ENCODE assay signal across 15 cellular contexts in genomic region chr7:73809454-73810090, GRCh38. TPM values are rescaled to one million over a fixed set of nuclear protein-coding genes. Genes with fewer than 3 reads are reported as not detected.
DNase-seq lines count a peak whose midpoint lies in the region; ATAC-seq, FAIRE-seq and TF ChIP-seq lines count a peak whose summit lies in the region.
"Had no signal": no experiment of that assay in that cellular context is flagged by ENCODE, and none has a peak within 500 bp of the region (broad histone marks: within the 10 kb centered on the region; RNA-seq: fewer than 3 reads in every experiment).

No MANE protein-coding gene starts in this region.

- dilution Hi-C loops in keratinocyte (cut with MboI; ENCODE audit: extremely low pct_ligation_motif_present, low sequenced_read_pairs), result no loop called here

- H3K9ac ChIP-seq in keratinocyte (ENCODE audit: control insufficient read depth, extremely low read depth, insufficient read depth, low read length), result no peak overlapping the region

- TF ChIP-seq EP300 in suprapubic skin (IDR thresholded peaks at IDR 0.05), result no peak

- H3K27me3 ChIP-seq in keratinocyte (ENCODE audit: control insufficient read depth, extremely low read depth, insufficient read depth, low read length) (no peaks in the 10 kb centered on the region), suprapubic skin (peaks cover 3% of the 10 kb centered on the region)

- H3K4me2 ChIP-seq in keratinocyte (ENCODE audit: control insufficient read depth, extremely low read depth, insufficient read depth, low read depth, low read length), result peak overlapping the region; percentile 51

- H3K36me3 ChIP-seq in keratinocyte (ENCODE audit: control insufficient read depth in 2 of 2, extremely low read depth in 1 of 2, insufficient read depth in 2 of 2, low read length in 2 of 2) (no peaks in the 10 kb centered on the region), suprapubic skin (no peaks in the 10 kb centered on the region)

- no peaks in the 10 kb centered on the region for H3K9me1 ChIP-seq in keratinocyte (ENCODE audit: control insufficient read depth, extremely low read depth, insufficient read depth, low read length)

- H3K27ac ChIP-seq in keratinocyte (ENCODE audit: control insufficient read depth, insufficient read depth, low read length) (no peak overlapping the region), suprapubic skin (no peak overlapping the region)

- H2AFZ ChIP-seq in keratinocyte (ENCODE audit: control insufficient read depth, low read length), result peak overlapping the region; percentile 84

- DNase-seq in HT-29 (ENCODE audit: low spot score) (peak; percentile 68), T1000 (lab: John Stamatoyannopoulos, UW) (peak; percentile 1), keratinocyte (ENCODE audit: low read depth, low spot score) (no peak), suprapubic skin (ENCODE audit: low spot score in 2 of 2) (peak; percentile 67 to 76), NCI-H524 treated with DMSO at 0.1 percent for 48 hours (lab: John Stamatoyannopoulos, UW) (no peak), dedifferentiated amniotic fluid mesenchymal stem cell (ENCODE audit: extremely low spot score) (no peak)
- no peak for DNase-seq in stimulated activated CD4-positive, alpha-beta T cell treated with anti-CD3 and anti-CD28 coated beads, Interleukin-4, amount 100 ng/mL, for 24 hours
- DNase-seq: activated CD4-positive, alpha-beta T cell treated with anti-CD3 and anti-CD28 coated beads for 36 hours; activated T-cell treated with anti-CD3 and anti-CD28 coated beads, Interleukin-2, amount 50 U/mL, for 24 hours; C1 segment of cervical spinal cord; naive thymus-derived CD4-positive, alpha-beta T cell; stimulated activated naive CD4-positive, alpha-beta T cell treated with Interleukin-2 at 50 U/mL for 16 hours; T-helper 1 cell had no signal

- FAIRE-seq in keratinocyte (lab: Jason Lieb, UNC), result no peak

- H3K4me1 ChIP-seq in keratinocyte (ENCODE audit: control insufficient read depth, extremely low read depth, insufficient read depth, low read length), result peaks cover 6% of the 10 kb centered on the region
- no peaks in the 10 kb centered on the region for H3K4me1 ChIP-seq in suprapubic skin

- TF ChIP-seq POLR2A in suprapubic skin (IDR thresholded peaks at IDR 0.05), result no peak

- H3K9me3 ChIP-seq in keratinocyte (ENCODE audit: control insufficient read depth, low read depth, low read length) (no peaks in the 10 kb centered on the region), suprapubic skin (no peaks in the 10 kb centered on the region)

- no peaks in the 10 kb centered on the region for H3K79me2 ChIP-seq in keratinocyte (ENCODE audit: control insufficient read depth, insufficient read depth, low read length)

- H3K4me3 ChIP-seq in keratinocyte (ENCODE audit: control insufficient read depth in 2 of 3, extremely low read depth in 1 of 3, insufficient read depth in 2 of 3, low read depth in 1 of 3, low read length in 3 of 3), result no peak overlapping the region
- no peak overlapping the region for H3K4me3 ChIP-seq in suprapubic skin

- 50% methylated on average over 14 of the region's 21 CpGs for WGBS in suprapubic skin

- TF ChIP-seq CTCF in keratinocyte (optimal IDR thresholded peaks at IDR 0.05 in 1 of 3, IDR thresholded peaks at IDR 0.05 in 1 of 3, conservative IDR thresholded peaks at IDR 0.05 in 1 of 3; ENCODE audit: extremely low read depth in 1 of 3, insufficient read depth in 2 of 3, low read length in 3 of 3), result no peak
- TF ChIP-seq CTCF in suprapubic skin (IDR thresholded peaks at IDR 0.05), result no peak

- ATAC-seq in HG02759 (IDR thresholded peaks at IDR 0.05; ENCODE audit: unreplicated experiment), result no peak
- ATAC-seq: activated CD4-positive, alpha-beta T cell treated with anti-CD3 and anti-CD28 coated beads for 36 hours; naive thymus-derived CD4-positive, alpha-beta T cell had no signal

- no peaks in the 10 kb centered on the region for H4K20me1 ChIP-seq in keratinocyte (ENCODE audit: control insufficient read depth, extremely low read depth, insufficient read depth, low read length)

RNA-seq across cellular contexts. Expression of gene CLDN4, which starts 21.2 kb away (rescaled TPM):
- total RNA-seq in HT-29 (2014; rRNA removed; shearing (Covaris generic)), result 1,331 and 1,483 TPM in 2 replicates
- polyA plus RNA-seq in keratinocyte, result 7.2 to 14.8 TPM (median 13.7 TPM) in 3 replicates
- polyA plus RNA-seq in keratinocyte (2011; ENCODE audit: low read depth), result 69.0 TPM
- 5.5 and 5.8 TPM in 2 replicates for polyA plus RNA-seq in keratinocyte (2011; cell fraction: cytosol; rRNA removed)
- polyA plus RNA-seq in keratinocyte (2011; cell fraction: nucleus; rRNA removed), result 34.2 and 53.7 TPM in 2 replicates
- polyA plus RNA-seq in keratinocyte (2012; ENCODE audit: low replicate concordance), result 15.7 and 440 TPM in 2 replicates
- 7.8 to 16.4 TPM (median 9.5 TPM) in 3 replicates for polyA minus RNA-seq in keratinocyte
- polyA minus RNA-seq in keratinocyte (2011; cell fraction: cytosol; rRNA and poly(A)+ RNA removed), result 21.9 TPM
- 22.1 and 37.5 TPM in 2 replicates for polyA minus RNA-seq in keratinocyte (2011; cell fraction: nucleus; rRNA and poly(A)+ RNA removed)
- total RNA-seq in suprapubic skin, result 100 to 1,000 TPM in 3 of 4 donors, 10 to 100 TPM in 1; 82.6 to 389 (median 254) TPM

RNA-seq across cellular contexts. Expression of gene METTL27, which starts 32.7 kb away (rescaled TPM):
- 7.3 and 9.8 TPM in 2 replicates for total RNA-seq in HT-29 (2014; rRNA removed; shearing (Covaris generic))
- polyA plus RNA-seq in keratinocyte, result 0.90 to 1.4 TPM (median 0.97 TPM) in 3 replicates
- polyA plus RNA-seq in keratinocyte (2011; ENCODE audit: low read depth), result not detected
- polyA plus RNA-seq in keratinocyte (2011; cell fraction: cytosol; rRNA removed), result 0.29 and 1.1 TPM in 2 replicates
- 1.5 and 1.8 TPM in 2 replicates for polyA plus RNA-seq in keratinocyte (2011; cell fraction: nucleus; rRNA removed)
- 0.90 and 2.2 TPM in 2 replicates for polyA plus RNA-seq in keratinocyte (2012; ENCODE audit: low replicate concordance)
- polyA minus RNA-seq in keratinocyte, result 0.69 to 1.2 TPM (median 1.2 TPM) in 3 replicates
- not detected for polyA minus RNA-seq in keratinocyte (2011; cell fraction: cytosol; rRNA and poly(A)+ RNA removed)
- 1.1 and 1.3 TPM in 2 replicates for polyA minus RNA-seq in keratinocyte (2011; cell fraction: nucleus; rRNA and poly(A)+ RNA removed)
- 1 to 10 TPM in 3 of 4 donors, not detected in 1; 2.0 to 6.8 (median 2.9) TPM for total RNA-seq in suprapubic skin

RNA-seq across cellular contexts. Expression of gene CLDN3, which starts 39.5 kb away (rescaled TPM):
- 413 and 446 TPM in 2 replicates for total RNA-seq in HT-29 (2014; rRNA removed; shearing (Covaris generic))
- polyA plus RNA-seq in keratinocyte, result not detected in 3 replicates
- polyA plus RNA-seq in keratinocyte (2011; ENCODE audit: low read depth), result not detected
- polyA plus RNA-seq in keratinocyte (2011; cell fraction: cytosol; rRNA removed), result not detected in 2 replicates
- not detected in 2 replicates for polyA plus RNA-seq in keratinocyte (2011; cell fraction: nucleus; rRNA removed)
- 0.47 TPM in 1 of 2 replicates, not detected in the other for polyA plus RNA-seq in keratinocyte (2012; ENCODE audit: low replicate concordance)
- polyA minus RNA-seq in keratinocyte, result not detected in 3 replicates
- not detected for polyA minus RNA-seq in keratinocyte (2011; cell fraction: cytosol; rRNA and poly(A)+ RNA removed)
- polyA minus RNA-seq in keratinocyte (2011; cell fraction: nucleus; rRNA and poly(A)+ RNA removed), result not detected in 2 replicates
- total RNA-seq in suprapubic skin, result 10 to 100 TPM in 2 of 4 donors, 1 to 10 TPM in 2; 4.6 to 19.4 (median 12.0) TPM
- total RNA-seq: activated CD4-positive, alpha-beta T cell treated with anti-CD3 and anti-CD28 coated beads for 36 hours; naive thymus-derived CD4-positive, alpha-beta T cell had no signal
- polyA plus RNA-seq: naive thymus-derived CD4-positive, alpha-beta T cell had no signal

RNA-seq across cellular contexts. Expression of gene TMEM270, which starts 51.4 kb away (rescaled TPM):
- not detected in 2 replicates for total RNA-seq in HT-29 (2014; rRNA removed; shearing (Covaris generic))
- not detected in 3 replicates for polyA plus RNA-seq in keratinocyte
- not detected for polyA plus RNA-seq in keratinocyte (2011; ENCODE audit: low read depth)
- polyA plus RNA-seq in keratinocyte (2011; cell fraction: cytosol; rRNA removed), result not detected in 2 replicates
- not detected in 2 replicates for polyA plus RNA-seq in keratinocyte (2011; cell fraction: nucleus; rRNA removed)
- polyA plus RNA-seq in keratinocyte (2012; ENCODE audit: low replicate concordance), result not detected in 2 replicates
- polyA minus RNA-seq in keratinocyte, result not detected in 3 replicates
- not detected for polyA minus RNA-seq in keratinocyte (2011; cell fraction: cytosol; rRNA and poly(A)+ RNA removed)
- polyA minus RNA-seq in keratinocyte (2011; cell fraction: nucleus; rRNA and poly(A)+ RNA removed), result not detected in 2 replicates
- total RNA-seq in suprapubic skin, result not detected
- total RNA-seq: activated CD4-positive, alpha-beta T cell treated with anti-CD3 and anti-CD28 coated beads for 36 hours; dermis microvascular lymphatic vessel endothelial cell; naive thymus-derived CD4-positive, alpha-beta T cell had no signal
- polyA plus RNA-seq: naive thymus-derived CD4-positive, alpha-beta T cell had no signal

Comparison
In these comparisons a context has a peak if more than half of its experiments do, and no peak if none do; other contexts are left out.
1. DNase-seq: peak in HT-29 (single experiment), T1000 (single experiment) and suprapubic skin (2 of 2); none in keratinocyte (single experiment), NCI-H524 treated with DMSO at 0.1 percent for 48 hours (single experiment), stimulated activated CD4-positive, alpha-beta T cell treated with anti-CD3 and anti-CD28 coated beads, Interleukin-4, amount 100 ng/mL, for 24 hours (single experiment) and dedifferentiated amniotic fluid mesenchymal stem cell (single experiment).
2. RNA of gene CLDN3, which starts 39.5 kb away (total RNA-seq): 413 to 446 TPM in HT-29; 4.6 to 19.4 TPM in suprapubic skin; every median in the first group is over 10 times any median in the second.